In the genomic region with DNA sequence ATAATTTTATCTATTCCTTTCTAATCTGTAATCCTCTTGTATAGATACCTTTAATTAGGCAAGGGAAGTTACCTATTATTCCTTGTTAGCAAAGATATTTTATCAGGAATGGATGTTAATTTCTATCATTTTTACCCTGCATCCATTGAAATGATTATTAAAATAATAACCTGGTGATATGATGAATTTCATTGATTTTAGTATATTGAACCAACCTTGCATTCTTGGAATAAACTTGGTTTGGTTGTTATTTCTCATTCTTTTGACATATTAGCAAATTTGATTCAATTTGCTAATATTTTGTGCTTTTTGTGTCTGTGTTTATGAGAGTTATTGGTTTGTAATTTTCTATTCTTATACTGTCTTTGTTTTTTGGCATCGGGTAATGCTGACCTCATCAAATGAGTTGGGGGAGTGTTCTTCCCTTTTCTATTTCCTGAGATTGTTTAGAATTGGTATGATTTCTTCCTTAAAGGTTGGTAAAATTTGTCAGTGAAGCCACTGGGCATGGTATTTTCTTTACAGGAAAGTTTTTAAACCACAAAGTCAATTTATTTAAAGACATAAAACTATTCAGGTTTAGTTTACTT, we compare ENCODE assay signal across 21 cellular contexts.
DNase-seq lines count a peak whose midpoint lies in the region; ATAC-seq, FAIRE-seq and TF ChIP-seq lines count a peak whose summit lies in the region.
"Had no signal": no experiment of that assay in that cellular context is flagged by ENCODE, and none has a peak within 500 bp of the region (broad histone marks: within the 10 kb centered on the region; RNA-seq: fewer than 3 reads in every experiment).

No MANE protein-coding gene starts in this region.

- no peaks in the 10 kb centered on the region for H4K20me1 ChIP-seq in HepG2 (ENCODE audit: insufficient read depth, low read length)
- no peaks in the 10 kb centered on the region for H4K20me1 ChIP-seq in K562 (replicated peaks; ENCODE audit: control insufficient read depth, insufficient read depth, low read length)
- H4K20me1 ChIP-seq in osteoblast (ENCODE audit: insufficient read depth, low read length) = no peaks in the 10 kb centered on the region

- WGBS in HepG2 (ENCODE audit: low lambda C conversion rate) = 98% methylated on average over 1 of the region's 1 CpG
- WGBS in right lobe of liver (ENCODE audit: insufficient coverage, low coverage, low lambda C conversion rate, missing lambda C conversion rate) = 89% methylated on average over 1 of the region's 1 CpG
- WGBS in K562 (ENCODE audit: insufficient coverage, low coverage, missing lambda C conversion rate) = 0% methylated on average over 1 of the region's 1 CpG

- no peaks in the 10 kb centered on the region for H3K27me3 ChIP-seq in HepG2 (ENCODE audit: control insufficient read depth in 1 of 2, insufficient read depth in 2 of 2, low read length in 2 of 2)
- H3K27me3 ChIP-seq in right lobe of liver = no peaks in the 10 kb centered on the region
- H3K27me3 ChIP-seq in K562 (ENCODE audit: control insufficient read depth in 2 of 2, insufficient read depth in 2 of 2, low read length in 2 of 2) = no peaks in the 10 kb centered on the region
- H3K27me3 ChIP-seq in osteoblast (ENCODE audit: insufficient read depth, low read length) = no peaks in the 10 kb centered on the region

- peaks cover 8% of the 10 kb centered on the region for H3K9me3 ChIP-seq in HepG2 (ENCODE audit: low read length)
- H3K9me3 ChIP-seq in right lobe of liver = peaks cover 0 to 5% (median 0%) of the 10 kb centered on the region in 4 donors
- H3K9me3 ChIP-seq in K562 (replicated peaks; ENCODE audit: control insufficient read depth, insufficient read depth, low read depth, low read length) = no peaks in the 10 kb centered on the region
- peaks cover 2% of the 10 kb centered on the region for H3K9me3 ChIP-seq in osteoblast (ENCODE audit: low read depth, low read length)

- H3K4me2 ChIP-seq in HepG2 (ENCODE audit: low read depth, low read length) (no peak overlapping the region), K562 (ENCODE audit: insufficient read depth, low read length) (no peak overlapping the region), osteoblast (ENCODE audit: insufficient read depth, low read length) (no peak overlapping the region)

- H3K79me2 ChIP-seq in HepG2 (ENCODE audit: insufficient read depth, low read length) (no peaks in the 10 kb centered on the region), K562 (ENCODE audit: control insufficient read depth, insufficient read depth, low read length) (no peaks in the 10 kb centered on the region), osteoblast (ENCODE audit: insufficient read depth, low read length) (no peaks in the 10 kb centered on the region)

- POLR2A ChIA-PET in HepG2 (lab: Yijun Ruan, JAX) (no interaction called here), K562 (lab: Yijun Ruan, JAX) (interaction anchor here (1.0 kb wide), 1 partner anchor 10 kb away, joined by 3 read pairs; no protein-coding TSS in a partner anchor)

- TF ChIP-seq POLR2A in HepG2 (IDR thresholded peaks at IDR 0.05; ENCODE audit: insufficient read depth in 1 of 2, low read depth in 2 of 2, low read length in 2 of 2) (no peak), right lobe of liver (IDR thresholded peaks at IDR 0.05) (no peak), K562 (conservative IDR thresholded peaks at IDR 0.05) (no peak)

- H3K27ac ChIP-seq in HepG2 (ENCODE audit: extremely low read length, insufficient read depth, low read length) (no peak overlapping the region), right lobe of liver (no peak overlapping the region), K562 (ENCODE audit: extremely low read depth, low read depth, low read length) (no peak overlapping the region), osteoblast (ENCODE audit: low read depth, low read length) (no peak overlapping the region)
- H3K27ac ChIP-seq: 22Rv1, C4-2B had no signal

- intact Hi-C loops in HepG2 (cut with micrococcal nuclease; ENCODE audit: unreplicated experiment) = no loop called here
- intact Hi-C loops in right lobe of liver (cut with DNase I) = no loop called here
- intact Hi-C loops in K562 (cut with micrococcal nuclease) = no loop called here

- FAIRE-seq in HepG2 (lab: Jason Lieb, UNC) = no peak
- FAIRE-seq in K562 (lab: Jason Lieb, UNC) = no peak
- FAIRE-seq: GM12878, GM19239, H54 had no signal

- no peak for ATAC-seq in HepG2
- ATAC-seq in right lobe of liver = no peak
- no peak for ATAC-seq in K562
- ATAC-seq: CD8-positive, alpha-beta T cell; GM12878 had no signal

- no peaks in the 10 kb centered on the region for H3K4me1 ChIP-seq in HepG2 (ENCODE audit: insufficient read depth, low read length)
- H3K4me1 ChIP-seq in right lobe of liver = no peaks in the 10 kb centered on the region
- H3K4me1 ChIP-seq in K562 (replicated peaks in 1 of 2; ENCODE audit: control insufficient read depth in 2 of 2, insufficient read depth in 2 of 2, low read length in 2 of 2) = no peaks in the 10 kb centered on the region
- H3K4me1 ChIP-seq in osteoblast (ENCODE audit: insufficient read depth, low read length) = no peaks in the 10 kb centered on the region
- H3K4me1 ChIP-seq: Caco-2 had no signal

- no peaks in the 10 kb centered on the region for H3K9me1 ChIP-seq in K562 (ENCODE audit: control insufficient read depth, insufficient read depth, low read length)

- H3K36me3 ChIP-seq in HepG2 (replicated peaks in 1 of 2; ENCODE audit: control insufficient read depth in 1 of 2, insufficient read depth in 2 of 2, low read length in 2 of 2) (peaks cover 3 to 4% of the 10 kb centered on the region in 2 experiments; a peak in 1 of 5 replicates), right lobe of liver (no peaks in the 10 kb centered on the region), K562 (ENCODE audit: control insufficient read depth, insufficient read depth, low read length) (no peaks in the 10 kb centered on the region), osteoblast (ENCODE audit: insufficient read depth, low read length) (no peaks in the 10 kb centered on the region)

- CTCF ChIA-PET in HepG2 (lab: Yijun Ruan, JAX; ENCODE audit: low intra/inter-chr PET ratio, low total read pairs) = no interaction called here
- CTCF ChIA-PET in K562 (lab: Yijun Ruan, JAX; ENCODE audit: low intra/inter-chr PET ratio) = no interaction called here

- in situ Hi-C loops in HepG2 (cut with HindIII; ENCODE audit: extremely low pct_ligation_motif_present, low pct_unique_long_range_greater_than_20kb) (no loop called here), K562 (cut with MboI) (no loop called here)

- H3K4me3 ChIP-seq in HepG2 (replicated peaks in 1 of 3; ENCODE audit: insufficient read depth in 1 of 3, low read depth in 2 of 3, low read length in 3 of 3) (no peak overlapping the region), right lobe of liver (no peak overlapping the region), K562 (no peak overlapping the region), osteoblast (ENCODE audit: insufficient read depth, low read length) (no peak overlapping the region)
- H3K4me3 ChIP-seq: GM12878 had no signal

- TSS peak; percentile 19 for BruUV-seq in HepG2 (replicated peaks; lab: Mats Ljungman, UMichigan)
- BruUV-seq in K562 (replicated peaks; lab: Mats Ljungman, UMichigan) = no TSS peak

- TF ChIP-seq CTCF in HepG2 (CRISPR knock-in tag; IDR thresholded peaks at IDR 0.05) (no peak), right lobe of liver (IDR thresholded peaks at IDR 0.05) (no peak), K562 (IDR thresholded peaks at IDR 0.05 in 2 of 3, conservative IDR thresholded peaks at IDR 0.05 in 1 of 3; ENCODE audit: insufficient read depth in 2 of 3, low read depth in 1 of 3, low read length in 3 of 3) (no peak), osteoblast (IDR thresholded peaks at IDR 0.05; ENCODE audit: extremely low read depth, low read depth, low read length) (no peak)

- TF ChIP-seq RAD21 in HepG2 (CRISPR knock-in tag; IDR thresholded peaks at IDR 0.05) = no peak
- no peak for TF ChIP-seq RAD21 in K562 (CRISPR knock-in tag; conservative IDR thresholded peaks at IDR 0.05 in 1 of 2, IDR thresholded peaks at IDR 0.05 in 1 of 2)

- DNase-seq in HepG2 (ENCODE audit: low spot score) (no peak), right lobe of liver (no peak), K562 (ENCODE audit: extremely low read depth in 1 of 4, low spot score in 3 of 4) (no peak), osteoblast (ENCODE audit: insufficient read length, low spot score, missing footprints) (peak; percentile 53), NCI-H748 treated with DMSO at 0.1 percent for 48 hours (lab: John Stamatoyannopoulos, UW) (no peak)
- DNase-seq in stimulated activated CD4-positive, alpha-beta T cell treated with anti-CD3 and anti-CD28 coated beads, Interleukin-4, amount 100 ng/mL, for 1 hour = no peak
- DNase-seq: ACHN; AML-193; Caco-2; CD4-positive, CD25-positive, alpha-beta regulatory T cell; CD8-positive, alpha-beta T cell; DMS79; EL; GDM1; GOT3; HCEC 1CT had no signal

- no peak for TF ChIP-seq EP300 in HepG2 (IDR thresholded peaks at IDR 0.05; ENCODE audit: low read depth in 2 of 2, low read length in 2 of 2)
- TF ChIP-seq EP300 in HepG2 (CRISPR knock-in tag; IDR thresholded peaks at IDR 0.05; ENCODE audit: borderline replicate concordance) = no peak
- TF ChIP-seq EP300 in K562 (IDR thresholded peaks at IDR 0.05; ENCODE audit: low read length) = no peak

- H2AFZ ChIP-seq in HepG2 (ENCODE audit: low read length) (no peak overlapping the region), K562 (ENCODE audit: low read depth, low read length) (no peak overlapping the region), osteoblast (ENCODE audit: low read length) (no peak overlapping the region)

- H3K9ac ChIP-seq in HepG2 (ENCODE audit: insufficient read depth, low read depth, low read length) = no peak overlapping the region
- H3K9ac ChIP-seq in K562 (ENCODE audit: insufficient read depth in 1 of 2, low read depth in 2 of 2, low read length in 2 of 2) = no peak overlapping the region

TF ChIP-seq in HepG2, 621 proteins besides CTCF, POLR2A, EP300 and RAD21 (continues in another document):
- TF ChIP-seq ZSCAN29 (CRISPR knock-in tag; conservative IDR thresholded peaks at IDR 0.05) (no peak), MAFF (IDR thresholded peaks at IDR 0.05; ENCODE audit: low read depth, low read length) (peak; percentile 74)

TF ChIP-seq in K562, 482 proteins besides CTCF, POLR2A, EP300 and RAD21 (continues in another document):
- peak; percentile 32; the same call in 1 of the 2 replicates for TF ChIP-seq ZNF316 (IDR thresholded peaks at IDR 0.05)
- TF ChIP-seq CEBPG (CRISPR knock-in tag; IDR thresholded peaks at IDR 0.05) = no peak
- TF ChIP-seq CEBPG (tag; conservative IDR thresholded peaks at IDR 0.05 in 1 of 2, IDR thresholded peaks at IDR 0.05 in 1 of 2) = no peak
- peak; percentile 88 for TF ChIP-seq ZNF324 (CRISPR knock-in tag; IDR thresholded peaks at IDR 0.05)
- 0 out of 2 replicates have a peak, but pooled peaks have one; percentile 11 for TF ChIP-seq C11orf30 (IDR thresholded peaks at IDR 0.05; ENCODE audit: low read depth)
- TF ChIP-seq RB1 (IDR thresholded peaks at IDR 0.05; ENCODE audit: low read depth) = no peak
- TF ChIP-seq SMAD4 (CRISPR knock-in tag; conservative IDR thresholded peaks at IDR 0.05) = no peak
- TF ChIP-seq HCFC1 (IDR thresholded peaks at IDR 0.05; ENCODE audit: low read depth, low read length) = no peak
